Comparison of ENCODE assay signal across 16 cellular contexts in genomic region chr2:177599072-177599688, GRCh38.
DNase-seq lines count a peak whose midpoint lies in the region; ATAC-seq lines count a peak whose summit lies in the region.
"Had no signal": no experiment of that assay in that cellular context is flagged by ENCODE, and none has a peak within 500 bp of the region (broad histone marks: within the 10 kb centered on the region; RNA-seq: fewer than 3 reads in every experiment).

No MANE protein-coding gene starts in this region.

- peak overlapping the region; percentile 51; the same call in 1 of the 2 replicates for H3K4me3 ChIP-seq in SK-N-MC
- H3K4me3 ChIP-seq: colonic mucosa had no signal

- peak; percentile 66 for ATAC-seq in sciatic nerve

- no peak overlapping the region for H3K9ac ChIP-seq in SK-N-MC (ENCODE audit: insufficient read length)

- H3K9me3 ChIP-seq in SK-N-MC (ENCODE audit: low read depth, low read length) = no peaks in the 10 kb centered on the region
- H3K9me3 ChIP-seq: colonic mucosa had no signal

- peak overlapping the region; percentile 60; the same call in 1 of the 2 replicates for H3K27ac ChIP-seq in SK-N-MC
- H3K27ac ChIP-seq: C4-2B, colonic mucosa had no signal

- intact Hi-C loops in sciatic nerve (cut with DNase I) = no loop called here

- DNase-seq in NCI-H2227 (lab: John Stamatoyannopoulos, UW; ENCODE audit: unreplicated experiment) (peak; percentile 17), NCI-H2227 treated with DMSO at 0.1 percent for 48 hours (lab: John Stamatoyannopoulos, UW) (no peak), SK-N-MC (ENCODE audit: low read depth, low spot score) (no peak), left kidney (ENCODE audit: low read depth, low spot score) (peak; percentile 52), sciatic nerve (ENCODE audit: low spot score) (no peak), D341Med (ENCODE audit: low spot score) (no peak), SHP77 (lab: John Stamatoyannopoulos, UW) (no peak)
- DNase-seq in activated CD4-positive, CD25-positive, alpha-beta regulatory T cell (lab: John Stamatoyannopoulos, UW) = no peak
- DNase-seq: activated effector memory CD4-positive, alpha-beta T cell treated with anti-CD3 and anti-CD28 coated beads, Interleukin-2, amount 50 U/mL, for 16 hours; aorta; colonic mucosa; DND-41; Kasumi-1; NCI-H1436; SW 1271 had no signal

- H3K36me3 ChIP-seq in SK-N-MC (ENCODE audit: insufficient read depth, low read length) = no peaks in the 10 kb centered on the region
- H3K36me3 ChIP-seq: colonic mucosa had no signal

Comparison
In these comparisons a context has a peak if more than half of its experiments do, and no peak if none do; other contexts are left out.
1. DNase-seq: peak in NCI-H2227 (single experiment) and left kidney (single experiment); none in NCI-H2227 treated with DMSO at 0.1 percent for 48 hours (single experiment), SK-N-MC (single experiment), sciatic nerve (single experiment), D341Med (single experiment), activated CD4-positive, CD25-positive, alpha-beta regulatory T cell (0 of 4) and SHP77 (0 of 2).